Comparison of ENCODE assay signal across 7 cellular contexts in the genomic region with DNA sequence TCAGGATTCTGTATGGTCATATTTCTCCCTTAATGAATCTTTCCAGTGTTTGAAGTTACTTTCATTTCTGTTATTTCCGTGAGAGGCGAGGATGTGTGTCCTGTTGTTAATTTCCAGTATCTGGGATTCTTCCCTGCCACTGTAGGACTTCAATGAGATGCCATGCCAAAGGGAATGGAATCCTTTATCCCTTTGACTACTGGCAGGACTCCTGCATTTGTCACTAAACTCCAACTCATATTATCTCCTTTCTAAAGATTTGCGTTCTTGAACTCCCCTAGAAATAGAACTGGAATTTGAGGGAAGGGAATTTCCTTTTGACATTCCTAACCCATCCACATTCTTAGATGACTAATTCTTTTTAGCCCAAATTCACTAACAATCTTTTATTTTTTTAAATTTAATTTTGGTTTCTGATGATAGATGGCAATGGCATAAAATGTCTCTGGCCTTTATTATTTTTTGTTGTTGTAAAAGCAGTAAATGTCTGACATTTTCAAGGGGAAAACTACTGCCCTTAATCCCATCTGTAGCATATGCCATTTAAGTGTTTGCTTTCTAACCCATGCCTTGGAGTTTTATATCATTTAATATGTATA.
DNase-seq lines count a peak whose midpoint lies in the region; ATAC-seq, FAIRE-seq and TF ChIP-seq lines count a peak whose summit lies in the region.

No MANE protein-coding gene starts in this region.

- H3K4me2 ChIP-seq in astrocyte (ENCODE audit: low read length), result peak overlapping the region; percentile 64

- no peak overlapping the region for H2AFZ ChIP-seq in astrocyte (ENCODE audit: low read depth, low read length)

- H3K4me3 ChIP-seq in astrocyte (ENCODE audit: insufficient read depth, low read depth, low read length) (no peak overlapping the region), suprapubic skin (no peak overlapping the region)

- no peaks in the 10 kb centered on the region for H4K20me1 ChIP-seq in astrocyte (ENCODE audit: insufficient read depth, low read length)

- H3K36me3 ChIP-seq in astrocyte (ENCODE audit: insufficient read depth, low read length), result peaks cover 59% of the 10 kb centered on the region
- peaks cover 65% of the 10 kb centered on the region for H3K36me3 ChIP-seq in suprapubic skin

- no peaks in the 10 kb centered on the region for H3K9me3 Mint-ChIP-seq in HFFc6
- no peaks in the 10 kb centered on the region for H3K9me3 Mint-ChIP-seq in astrocyte (ENCODE audit: unreplicated experiment)
- no peaks in the 10 kb centered on the region for H3K9me3 Mint-ChIP-seq in natural killer cell treated with Interleukin-12 subunit alpha and Interleukin-12 subunit beta and Interleukin-15 and Interleukin-18, amount 100 ng/mL, for 72 hours

- no peak for TF ChIP-seq POLR2A in suprapubic skin (IDR thresholded peaks at IDR 0.05)

- no peak for FAIRE-seq in astrocyte (lab: Jason Lieb, UNC)

- no peak for TF ChIP-seq CTCF in HFFc6 (IDR thresholded peaks at IDR 0.05)
- TF ChIP-seq CTCF in astrocyte (IDR thresholded peaks at IDR 0.05; ENCODE audit: insufficient read depth, low read depth, low read length), result no peak
- no peak for TF ChIP-seq CTCF in suprapubic skin (IDR thresholded peaks at IDR 0.05)

- peaks cover 60% of the 10 kb centered on the region for H3K36me3 Mint-ChIP-seq in HFFc6 (ENCODE audit: low read depth)
- H3K36me3 Mint-ChIP-seq in astrocyte (ENCODE audit: low read depth, unreplicated experiment), result peaks cover 45% of the 10 kb centered on the region
- H3K36me3 Mint-ChIP-seq in natural killer cell treated with Interleukin-12 subunit alpha and Interleukin-12 subunit beta and Interleukin-15 and Interleukin-18, amount 100 ng/mL, for 72 hours, result no peaks in the 10 kb centered on the region

- H3K27ac Mint-ChIP-seq in HFFc6 (peak overlapping the region; percentile 72), astrocyte (ENCODE audit: unreplicated experiment) (peak overlapping the region; percentile 95)
- H3K27ac Mint-ChIP-seq in natural killer cell treated with Interleukin-12 subunit alpha and Interleukin-12 subunit beta and Interleukin-15 and Interleukin-18, amount 100 ng/mL, for 72 hours, result peak overlapping the region in 1 of 2 donors; percentile 77

- H3K9ac ChIP-seq in astrocyte (ENCODE audit: low read length), result peak overlapping the region; percentile 65

- H3K4me3 Mint-ChIP-seq in HFFc6 (peak overlapping the region; percentile 65), astrocyte (ENCODE audit: unreplicated experiment) (no peak overlapping the region)
- no peak overlapping the region for H3K4me3 Mint-ChIP-seq in natural killer cell treated with Interleukin-12 subunit alpha and Interleukin-12 subunit beta and Interleukin-15 and Interleukin-18, amount 100 ng/mL, for 72 hours

- ATAC-seq in GM19455 (IDR thresholded peaks at IDR 0.05; ENCODE audit: unreplicated experiment), result no peak
- ATAC-seq in natural killer cell treated with Interleukin-12 subunit alpha and Interleukin-12 subunit beta and Interleukin-15 and Interleukin-18, amount 100 ng/mL, for 72 hours, result no peak

- H3K79me2 ChIP-seq in astrocyte (ENCODE audit: insufficient read depth, low read length), result peaks cover 68% of the 10 kb centered on the region

- H3K4me1 ChIP-seq in astrocyte (ENCODE audit: insufficient read depth, low read length) (peaks cover 45% of the 10 kb centered on the region), suprapubic skin (peaks cover 28% of the 10 kb centered on the region)

- no peaks in the 10 kb centered on the region for H3K27me3 ChIP-seq in astrocyte (ENCODE audit: insufficient read depth, low read length)
- H3K27me3 ChIP-seq in layer of hippocampus (ENCODE audit: control insufficient read depth, insufficient read depth, low read length), result no peaks in the 10 kb centered on the region
- no peaks in the 10 kb centered on the region for H3K27me3 ChIP-seq in suprapubic skin

- WGBS in suprapubic skin, result 42% methylated on average over 3 of the region's 3 CpGs

- TF ChIP-seq EP300 in suprapubic skin (IDR thresholded peaks at IDR 0.05), result no peak

- H3K27me3 Mint-ChIP-seq in HFFc6 (ENCODE audit: insufficient read depth) (peaks cover 3% of the 10 kb centered on the region; the same call in 1 of the 2 replicates), astrocyte (ENCODE audit: low read depth, unreplicated experiment) (no peaks in the 10 kb centered on the region)
- no peaks in the 10 kb centered on the region for H3K27me3 Mint-ChIP-seq in natural killer cell treated with Interleukin-12 subunit alpha and Interleukin-12 subunit beta and Interleukin-15 and Interleukin-18, amount 100 ng/mL, for 72 hours

- H3K4me1 Mint-ChIP-seq in HFFc6 (ENCODE audit: low read depth) (peaks cover 54% of the 10 kb centered on the region), astrocyte (ENCODE audit: low read depth, unreplicated experiment) (peaks cover 52% of the 10 kb centered on the region)
- peaks cover 0 to 4% of the 10 kb centered on the region in 2 donors for H3K4me1 Mint-ChIP-seq in natural killer cell treated with Interleukin-12 subunit alpha and Interleukin-12 subunit beta and Interleukin-15 and Interleukin-18, amount 100 ng/mL, for 72 hours (ENCODE audit: low read depth in 2 of 2)

- H3K9me3 ChIP-seq in astrocyte (ENCODE audit: insufficient read depth, low read depth, low read length) (no peaks in the 10 kb centered on the region), suprapubic skin (no peaks in the 10 kb centered on the region)

- H3K27ac ChIP-seq in astrocyte (ENCODE audit: low read depth, low read length) (peak overlapping the region; percentile 87), layer of hippocampus (ENCODE audit: low read depth, low read length) (peak overlapping the region; percentile 13), suprapubic skin (peak overlapping the region; percentile 72)

- DNase-seq in HFFc6, result no peak
- DNase-seq in astrocyte (ENCODE audit: low read depth), result peak; percentile 68
- DNase-seq in suprapubic skin (ENCODE audit: low spot score in 2 of 2), result no peak
- DNase-seq in natural killer cell treated with Interleukin-12 subunit alpha and Interleukin-12 subunit beta and Interleukin-15 and Interleukin-18, amount 100 ng/mL, for 72 hours (ENCODE audit: low spot score), result no peak
- DNase-seq in NOMO-1 treated with DMSO at 0.1 percent for 48 hours (lab: John Stamatoyannopoulos, UW; ENCODE audit: unreplicated experiment), result no peak

Comparison
In these comparisons a context has a peak if more than half of its experiments do, and no peak if none do; other contexts are left out.
1. H3K27ac ChIP-seq: peak in every context shown above with its lines; median percentile 87 in astrocyte; 72 in suprapubic skin; 13 in layer of hippocampus.